20 cellular contexts compared by ENCODE assay signal in genomic region chr19:36847968-36848367, GRCh38. TPM values are rescaled to one million over a fixed set of nuclear protein-coding genes. Genes with fewer than 3 reads are reported as not detected.
A peak's percentile ranks its signal among the peaks of the same experiment; 100 is the strongest.
DNase-seq lines count a peak whose midpoint lies in the region; ATAC-seq and TF ChIP-seq lines count a peak whose summit lies in the region.
"Had no signal": no experiment of that assay in that cellular context is flagged by ENCODE, and none has a peak within 500 bp of the region (broad histone marks: within the 10 kb centered on the region; RNA-seq: fewer than 3 reads in every experiment).

No MANE protein-coding gene starts in this region.

- no peak overlapping the region for H3K4me3 Mint-ChIP-seq in activated CD4-positive, alpha-beta T cell treated with anti-CD3 and anti-CD28 coated beads, Interleukin-2, amount 10 ng/mL, durations not matched to agents 24 days and 14 days
- peak overlapping the region; percentile 44 for H3K4me3 Mint-ChIP-seq in central memory CD8-positive, alpha-beta T cell
- no peak overlapping the region for H3K4me3 Mint-ChIP-seq in stimulated activated naive B cell treated with anti-CD40 and anti-IgM and Interleukin-4, amounts not matched to agents 10 μg/mL and 1 μg/mL and 100 μg/mL, for 72 hours
- H3K4me3 Mint-ChIP-seq: activated CD4-positive, alpha-beta memory T cell treated with anti-CD3 and anti-CD28 coated beads for 36 hours; activated naive CD4-positive, alpha-beta T cell treated with anti-CD3 and anti-CD28 coated beads for 36 hours; WTC11 had no signal

- intact Hi-C loops in activated CD4-positive, alpha-beta T cell treated with anti-CD3 and anti-CD28 coated beads, Interleukin-2, amount 10 ng/mL, durations not matched to agents 24 days and 14 days (cut with micrococcal nuclease): no loop called here

- no peaks in the 10 kb centered on the region for H3K27me3 Mint-ChIP-seq in activated CD4-positive, alpha-beta T cell treated with anti-CD3 and anti-CD28 coated beads, Interleukin-2, amount 10 ng/mL, durations not matched to agents 24 days and 14 days
- H3K27me3 Mint-ChIP-seq in central memory CD8-positive, alpha-beta T cell: no peaks in the 10 kb centered on the region
- H3K27me3 Mint-ChIP-seq in stimulated activated naive B cell treated with anti-CD40 and anti-IgM and Interleukin-4, amounts not matched to agents 10 μg/mL and 1 μg/mL and 100 μg/mL, for 72 hours: no peaks in the 10 kb centered on the region
- H3K27me3 Mint-ChIP-seq: activated CD4-positive, alpha-beta memory T cell treated with anti-CD3 and anti-CD28 coated beads for 36 hours; dendritic cell treated with granulocyte-macrophage colony-stimulating factor and Interleukin-4, amounts not matched to agents 40 ng/mL and 50 ng/mL, for 4 days; memory B cell had no signal

- H3K9me3 Mint-ChIP-seq in activated CD4-positive, alpha-beta T cell treated with anti-CD3 and anti-CD28 coated beads, Interleukin-2, amount 10 ng/mL, durations not matched to agents 24 days and 14 days: peaks cover 14% of the 10 kb centered on the region
- peaks cover 6% of the 10 kb centered on the region for H3K9me3 Mint-ChIP-seq in central memory CD8-positive, alpha-beta T cell
- H3K9me3 Mint-ChIP-seq in stimulated activated naive B cell treated with anti-CD40 and anti-IgM and Interleukin-4, amounts not matched to agents 10 μg/mL and 1 μg/mL and 100 μg/mL, for 72 hours: peaks cover 4 to 7% of the 10 kb centered on the region in 2 donors

- H3K4me1 Mint-ChIP-seq in activated CD4-positive, alpha-beta T cell treated with anti-CD3 and anti-CD28 coated beads, Interleukin-2, amount 10 ng/mL, durations not matched to agents 24 days and 14 days: peaks cover 2% of the 10 kb centered on the region
- no peaks in the 10 kb centered on the region for H3K4me1 Mint-ChIP-seq in central memory CD8-positive, alpha-beta T cell
- peaks cover 5 to 10% of the 10 kb centered on the region in 2 donors for H3K4me1 Mint-ChIP-seq in stimulated activated naive B cell treated with anti-CD40 and anti-IgM and Interleukin-4, amounts not matched to agents 10 μg/mL and 1 μg/mL and 100 μg/mL, for 72 hours

- no peak for DNase-seq in activated CD4-positive, alpha-beta T cell treated with anti-CD3 and anti-CD28 coated beads, Interleukin-2, amount 10 ng/mL, durations not matched to agents 24 days and 14 days
- no peak for DNase-seq in activated CD4-positive, alpha-beta T cell treated with anti-CD3 and anti-CD28 coated beads, Interleukin-2, amount 50 U/mL, for 1 hour
- peak; percentile 16 for DNase-seq in GM13977 (ENCODE audit: low spot score)
- DNase-seq in central memory CD8-positive, alpha-beta T cell (ENCODE audit: low spot score in 2 of 2): no peak
- no peak for DNase-seq in stimulated activated naive B cell treated with anti-CD40 and anti-IgM and Interleukin-4, amounts not matched to agents 10 μg/mL and 1 μg/mL and 100 μg/mL, for 72 hours
- DNase-seq in retina: no peak
- DNase-seq in activated gamma-delta T cell treated with Interleukin-2 at 50 U/mL for 16 hours: no peak
- no peak for DNase-seq in NOMO-1 (lab: John Stamatoyannopoulos, UW; ENCODE audit: unreplicated experiment in 2 of 2)
- DNase-seq: activated CD4-positive, alpha-beta memory T cell treated with anti-CD3 and anti-CD28 coated beads for 36 hours; activated naive CD4-positive, alpha-beta T cell treated with anti-CD3 and anti-CD28 coated beads for 36 hours; AML-193; DMS53; GDM1; kidney; NCI-H2081 treated with DMSO at 0.1 percent for 48 hours; NCI-H82; SK-N-SH had no signal

- H3K27ac Mint-ChIP-seq in activated CD4-positive, alpha-beta T cell treated with anti-CD3 and anti-CD28 coated beads, Interleukin-2, amount 10 ng/mL, durations not matched to agents 24 days and 14 days: peak overlapping the region; percentile 95
- H3K27ac Mint-ChIP-seq in central memory CD8-positive, alpha-beta T cell (ENCODE audit: low read depth): no peak overlapping the region
- H3K27ac Mint-ChIP-seq in stimulated activated naive B cell treated with anti-CD40 and anti-IgM and Interleukin-4, amounts not matched to agents 10 μg/mL and 1 μg/mL and 100 μg/mL, for 72 hours: no peak overlapping the region
- H3K27ac Mint-ChIP-seq: activated CD4-positive, alpha-beta memory T cell treated with anti-CD3 and anti-CD28 coated beads for 36 hours; dendritic cell treated with granulocyte-macrophage colony-stimulating factor and Interleukin-4, amounts not matched to agents 40 ng/mL and 50 ng/mL, for 4 days; memory B cell had no signal

- TF ChIP-seq CTCF in GM13977 (IDR thresholded peaks at IDR 0.05; ENCODE audit: extremely low read depth, insufficient read depth, missing control alignments): no peak

- in situ Hi-C loops in GM13977 (cut with MboI; ENCODE audit: low pct_unique_long_range_greater_than_20kb, low sequenced_read_pairs, unreplicated experiment): no loop called here

- ATAC-seq in central memory CD8-positive, alpha-beta T cell (replicated peaks; ENCODE audit: extremely low read depth, poor library complexity, severe bottlenecking): no peak
- peak; percentile 14 to 16 for ATAC-seq in stimulated activated naive B cell treated with anti-CD40 and anti-IgM and Interleukin-4, amounts not matched to agents 10 μg/mL and 1 μg/mL and 100 μg/mL, for 72 hours (replicated peaks)
- ATAC-seq: WTC11 had no signal

- H3K36me3 Mint-ChIP-seq in activated CD4-positive, alpha-beta T cell treated with anti-CD3 and anti-CD28 coated beads, Interleukin-2, amount 10 ng/mL, durations not matched to agents 24 days and 14 days (ENCODE audit: low read depth): peaks cover 48% of the 10 kb centered on the region
- H3K36me3 Mint-ChIP-seq in central memory CD8-positive, alpha-beta T cell (ENCODE audit: insufficient read depth): peaks cover 13% of the 10 kb centered on the region
- peaks cover 33 to 35% of the 10 kb centered on the region in 2 donors for H3K36me3 Mint-ChIP-seq in stimulated activated naive B cell treated with anti-CD40 and anti-IgM and Interleukin-4, amounts not matched to agents 10 μg/mL and 1 μg/mL and 100 μg/mL, for 72 hours

RNA-seq across cellular contexts. Expression of gene ZNF345, which starts 2.7 kb away (rescaled TPM):
- total RNA-seq in activated CD4-positive, alpha-beta T cell treated with anti-CD3 and anti-CD28 coated beads, Interleukin-2, amount 10 ng/mL, durations not matched to agents 24 days and 14 days: 2.8 and 4.2 TPM in 2 replicates

RNA-seq across cellular contexts. Expression of gene ZNF790, which starts 9.8 kb away (rescaled TPM):
- total RNA-seq in activated CD4-positive, alpha-beta T cell treated with anti-CD3 and anti-CD28 coated beads, Interleukin-2, amount 10 ng/mL, durations not matched to agents 24 days and 14 days: 5.1 and 6.7 TPM in 2 replicates
